In genomic region chr12:98456583-98457573, GRCh38 we compare ENCODE assay signal across 8 cellular contexts. TPM values are rescaled to one million over a fixed set of nuclear protein-coding genes. Genes with fewer than 3 reads are reported as not detected.
DNase-seq lines count a peak whose midpoint lies in the region; ATAC-seq and TF ChIP-seq lines count a peak whose summit lies in the region.

No MANE protein-coding gene starts in this region.

- H3K4me3 ChIP-seq in CD8-positive, alpha-beta T cell (ENCODE audit: low read depth, low read length): no peak overlapping the region
- H3K4me3 ChIP-seq in HEK293 (ENCODE audit: low read depth, low read length): peak overlapping the region; percentile 8
- H3K4me3 ChIP-seq in effector memory CD4-positive, alpha-beta T cell (ENCODE audit: insufficient read depth, low read depth, low read length, poor library complexity, severe bottlenecking): peak overlapping the region; percentile 11
- H3K4me3 ChIP-seq in mesendoderm (ENCODE audit: low read length): no peak overlapping the region
- peak overlapping the region; percentile 45 for H3K4me3 ChIP-seq in suprapubic skin
- H3K4me3 ChIP-seq in SJCRH30: no peak overlapping the region

- TF ChIP-seq CTCF in CD8-positive, alpha-beta T cell (IDR thresholded peaks at IDR 0.05): no peak
- TF ChIP-seq CTCF in HEK293 (tag by site-specific recombination; IDR thresholded peaks at IDR 0.05) (peak; percentile 41; the same call in 1 of the 2 replicates), suprapubic skin (IDR thresholded peaks at IDR 0.05) (no peak)

- H4K5ac ChIP-seq in mesendoderm (ENCODE audit: low read length): no peak overlapping the region

- TF ChIP-seq POLR2A in suprapubic skin (IDR thresholded peaks at IDR 0.05): no peak

- DNase-seq in CD8-positive, alpha-beta T cell: peak in 3 of 7 experiments; percentile 7 to 48 (median 7)
- peak; percentile 11 for DNase-seq in SW480 (ENCODE audit: low spot score)
- DNase-seq in effector memory CD4-positive, alpha-beta T cell: no peak
- DNase-seq in mesendoderm: peak; percentile 87
- DNase-seq in suprapubic skin (ENCODE audit: low spot score in 2 of 2): no peak
- DNase-seq in SJCRH30: no peak
- DNase-seq in UCSD-AML1 (lab: John Stamatoyannopoulos, UW; ENCODE audit: unreplicated experiment): no peak

- no peak overlapping the region for H3K18ac ChIP-seq in mesendoderm (ENCODE audit: low read length)

- no peaks in the 10 kb centered on the region for H3K36me3 Mint-ChIP-seq in CD8-positive, alpha-beta T cell

- H3K36me3 ChIP-seq in CD8-positive, alpha-beta T cell (ENCODE audit: insufficient read depth, low read length): no peaks in the 10 kb centered on the region
- H3K36me3 ChIP-seq in HEK293 (ENCODE audit: control insufficient read depth in 2 of 2, insufficient read depth in 1 of 2, low read length in 2 of 2) (no peaks in the 10 kb centered on the region), mesendoderm (ENCODE audit: control insufficient read depth, insufficient read depth, low read length) (no peaks in the 10 kb centered on the region), suprapubic skin (no peaks in the 10 kb centered on the region), SJCRH30 (no peaks in the 10 kb centered on the region)
- H3K36me3 ChIP-seq in effector memory CD4-positive, alpha-beta T cell (ENCODE audit: control insufficient read depth, insufficient read depth, low read length): no peaks in the 10 kb centered on the region

- POLR2A ChIA-PET in CD8-positive, alpha-beta T cell (lab: Charles Lee): no interaction called here
- POLR2A ChIA-PET in HEK293 (lab: Yijun Ruan, JAX): interaction anchor here (0.6 to 1.1 kb wide), 3 partner anchors 15 to 57 kb away, joined by 3 to 5 read pairs (median 3); no protein-coding TSS in a partner anchor

- peak overlapping the region; percentile 64 for H3K4me3 Mint-ChIP-seq in CD8-positive, alpha-beta T cell

- no peaks in the 10 kb centered on the region for H3K4me1 ChIP-seq in CD8-positive, alpha-beta T cell (ENCODE audit: insufficient read depth, low read length)
- H3K4me1 ChIP-seq in HEK293 (ENCODE audit: control insufficient read depth, insufficient read depth, low read length) (no peaks in the 10 kb centered on the region), mesendoderm (ENCODE audit: control insufficient read depth, low read depth, low read length) (peaks cover 3% of the 10 kb centered on the region), suprapubic skin (peaks cover 7% of the 10 kb centered on the region), SJCRH30 (no peaks in the 10 kb centered on the region)
- H3K4me1 ChIP-seq in effector memory CD4-positive, alpha-beta T cell (ENCODE audit: control insufficient read depth, insufficient read depth, low read length, poor library complexity, severe bottlenecking): no peaks in the 10 kb centered on the region

- no peak overlapping the region for H4K8ac ChIP-seq in mesendoderm (ENCODE audit: low read depth, low read length)

- intact Hi-C loops in CD8-positive, alpha-beta T cell (cut with DNase I, micrococcal nuclease): no loop called here

- H3K56ac ChIP-seq in mesendoderm (ENCODE audit: low read length): peak overlapping the region; percentile 89

- H3K9me3 Mint-ChIP-seq in CD8-positive, alpha-beta T cell: no peaks in the 10 kb centered on the region

- H2BK15ac ChIP-seq in mesendoderm (replicated peaks; ENCODE audit: low read depth): no peak overlapping the region

- no peak overlapping the region for H2AK5ac ChIP-seq in mesendoderm (ENCODE audit: low read length)

- CTCF ChIA-PET in CD8-positive, alpha-beta T cell (lab: Charles Lee): no interaction called here
- CTCF ChIA-PET in HEK293 (lab: Yijun Ruan, JAX): interaction anchor here (0.6 to 0.7 kb wide), 4 partner anchors 35 to 1265 kb away, joined by 3 to 5 read pairs (median 3); no protein-coding TSS in a partner anchor

- no peaks in the 10 kb centered on the region for H3K27me3 ChIP-seq in CD8-positive, alpha-beta T cell (ENCODE audit: insufficient read depth, low read length)
- H3K27me3 ChIP-seq in effector memory CD4-positive, alpha-beta T cell (replicated peaks; ENCODE audit: control insufficient read depth, insufficient read depth, low read length, poor library complexity, severe bottlenecking): peaks cover 2% of the 10 kb centered on the region
- H3K27me3 ChIP-seq in mesendoderm (ENCODE audit: insufficient read depth, low read length, poor library complexity) (no peaks in the 10 kb centered on the region), suprapubic skin (peaks cover 5% of the 10 kb centered on the region), SJCRH30 (no peaks in the 10 kb centered on the region)

- H3K4ac ChIP-seq in mesendoderm (ENCODE audit: low read depth, low read length): no peak overlapping the region

- ATAC-seq in CD8-positive, alpha-beta T cell: no peak

- H3K27me3 Mint-ChIP-seq in CD8-positive, alpha-beta T cell (ENCODE audit: low read depth): peaks cover 33% of the 10 kb centered on the region

- no peak for TF ChIP-seq EP300 in suprapubic skin (IDR thresholded peaks at IDR 0.05)

- no peaks in the 10 kb centered on the region for H3K79me2 ChIP-seq in mesendoderm (ENCODE audit: control insufficient read depth, insufficient read depth, low read length)

- peaks cover 7% of the 10 kb centered on the region for H3K4me1 Mint-ChIP-seq in CD8-positive, alpha-beta T cell (ENCODE audit: low read depth)

- H3K9ac ChIP-seq in mesendoderm (ENCODE audit: low read length): peak overlapping the region; percentile 58

- H3K9me3 ChIP-seq in CD8-positive, alpha-beta T cell (ENCODE audit: low read length): no peaks in the 10 kb centered on the region
- H3K9me3 ChIP-seq in HEK293 (ENCODE audit: control insufficient read depth, insufficient read depth, low read depth, low read length) (no peaks in the 10 kb centered on the region), suprapubic skin (no peaks in the 10 kb centered on the region), SJCRH30 (replicated peaks) (no peaks in the 10 kb centered on the region)
- H3K9me3 ChIP-seq in effector memory CD4-positive, alpha-beta T cell (ENCODE audit: control insufficient read depth, low read length): no peaks in the 10 kb centered on the region

- H3K79me1 ChIP-seq in mesendoderm (ENCODE audit: low read length): no peaks in the 10 kb centered on the region

- no peak overlapping the region for H3K27ac Mint-ChIP-seq in CD8-positive, alpha-beta T cell

- H3K4me2 ChIP-seq in mesendoderm (ENCODE audit: low read length): peak overlapping the region; percentile 51

- no peak overlapping the region for H2BK120ac ChIP-seq in mesendoderm (ENCODE audit: low read depth, low read length)

- no peak overlapping the region for H3K23ac ChIP-seq in mesendoderm (ENCODE audit: low read length)

- peak overlapping the region; percentile 49 for H2BK5ac ChIP-seq in mesendoderm (ENCODE audit: low read length)

- WGBS in mesendoderm (ENCODE audit: extremely low coverage, insufficient coverage, low lambda C conversion rate): no CpG with 5 or more reads among the region's 49 CpGs
- 15% methylated on average over 35 of the region's 49 CpGs for WGBS in suprapubic skin

- no peak overlapping the region for H3K27ac ChIP-seq in CD8-positive, alpha-beta T cell (ENCODE audit: low read depth, low read length)
- H3K27ac ChIP-seq in HEK293 (ENCODE audit: extremely low read depth, low read depth, low read length): no peak overlapping the region
- no peak overlapping the region for H3K27ac ChIP-seq in effector memory CD4-positive, alpha-beta T cell (ENCODE audit: insufficient read depth, low read length, poor library complexity, severe bottlenecking)
- no peak overlapping the region for H3K27ac ChIP-seq in mesendoderm (ENCODE audit: low read depth, low read length)
- H3K27ac ChIP-seq in suprapubic skin: no peak overlapping the region
- H3K27ac ChIP-seq in SJCRH30: no peak overlapping the region

TF ChIP-seq in HEK293, 187 proteins besides CTCF, POLR2A, EP300 and RAD21 (continues in another document):
- TF ChIP-seq ZNF580 (tag by site-specific recombination; IDR thresholded peaks at IDR 0.05) (no peak), EGR2 (tag by site-specific recombination; IDR thresholded peaks at IDR 0.05; ENCODE audit: low read depth) (peak; percentile 70), ZNF692 (tag by site-specific recombination; IDR thresholded peaks at IDR 0.05) (peak; percentile 44; the same call in 1 of the 2 replicates), GLIS2 (tag by site-specific recombination; IDR thresholded peaks at IDR 0.05) (no peak; the same call in 1 of the 2 replicates), ZBTB17 (tag by site-specific recombination; IDR thresholded peaks at IDR 0.05) (0 out of 2 replicates have a peak, but pooled peaks have one; percentile 31), ZSCAN4 (tag by site-specific recombination; IDR thresholded peaks at IDR 0.05) (no peak)

RNA-seq across cellular contexts. Expression of gene TMPO, which starts 58.5 kb away (rescaled TPM):
- total RNA-seq in CD8-positive, alpha-beta T cell: 10 to 100 TPM; 78.2 to 82.3 TPM
- 154 TPM for polyA plus RNA-seq in mesendoderm (2013, experiment 1 of 2)
- 154 TPM for polyA plus RNA-seq in mesendoderm (2013, experiment 2 of 2)
- total RNA-seq in suprapubic skin: 10 to 100 TPM; 45.7 to 66.5 (median 51.0) TPM
- total RNA-seq in SJCRH30 (2014; rRNA removed; shearing (Covaris generic)): 263 and 285 TPM in 2 replicates

Comparison
In these comparisons a context has a peak if more than half of its experiments do, and no peak if none do; other contexts are left out.
1. DNase-seq: peak in SW480 (single experiment) and mesendoderm (single experiment); none in effector memory CD4-positive, alpha-beta T cell (0 of 3), suprapubic skin (0 of 2), SJCRH30 (0 of 2) and UCSD-AML1 (single experiment).
2. H3K4me3 ChIP-seq: peak in HEK293 (single experiment), effector memory CD4-positive, alpha-beta T cell (single experiment) and suprapubic skin (single experiment); none in CD8-positive, alpha-beta T cell (single experiment), mesendoderm (single experiment) and SJCRH30 (single experiment).